In the genomic region with DNA sequence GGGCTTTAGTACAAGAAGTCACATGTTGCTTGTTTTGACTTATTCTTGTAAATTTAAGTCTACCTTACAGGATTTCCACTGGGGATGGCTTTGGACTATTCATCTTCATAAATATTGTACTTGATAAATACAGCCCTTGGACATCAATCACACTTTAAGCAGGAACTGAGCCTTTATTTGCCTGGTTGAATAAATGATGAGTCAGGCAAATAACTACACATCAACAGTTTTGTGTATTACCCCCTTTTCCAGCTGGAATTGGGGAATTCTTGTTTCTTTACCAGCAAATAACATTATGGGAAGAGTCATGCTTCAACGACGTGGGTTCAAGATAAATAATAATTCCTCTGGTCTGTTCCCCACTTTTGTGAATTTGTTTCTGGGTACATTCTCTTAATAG, we compare ENCODE assay signal across 20 cellular contexts.
A peak's percentile ranks its signal among the peaks of the same experiment; 100 is the strongest.
DNase-seq lines count a peak whose midpoint lies in the region; ATAC-seq, FAIRE-seq and TF ChIP-seq lines count a peak whose summit lies in the region.
"Had no signal": no experiment of that assay in that cellular context is flagged by ENCODE, and none has a peak within 500 bp of the region (broad histone marks: within the 10 kb centered on the region; RNA-seq: fewer than 3 reads in every experiment).

No MANE protein-coding gene starts in this region.

- H3K27ac ChIP-seq in HepG2 (ENCODE audit: extremely low read length, insufficient read depth, low read length), result no peak overlapping the region
- no peak overlapping the region for H3K27ac ChIP-seq in right lobe of liver
- no peak overlapping the region for H3K27ac ChIP-seq in dorsolateral prefrontal cortex

- TF ChIP-seq RAD21 in HepG2 (CRISPR knock-in tag; IDR thresholded peaks at IDR 0.05), result no peak

- no peaks in the 10 kb centered on the region for H3K4me1 ChIP-seq in HepG2 (ENCODE audit: insufficient read depth, low read length)
- H3K4me1 ChIP-seq in right lobe of liver, result no peaks in the 10 kb centered on the region
- H3K4me1 ChIP-seq: HAP-1 had no signal

- DNase-seq in HepG2 (ENCODE audit: low spot score), result no peak
- no peak for DNase-seq in right lobe of liver
- DNase-seq in NCI-H69 (lab: John Stamatoyannopoulos, UW), result peak; percentile 15
- DNase-seq in left kidney (ENCODE audit: low read depth, low spot score), result peak; percentile 22
- no peak for DNase-seq in NCI-H146 (lab: John Stamatoyannopoulos, UW)
- no peak for DNase-seq in dorsolateral prefrontal cortex
- DNase-seq: 8988T; C1 segment of cervical spinal cord; Calu3; CD4-positive, alpha-beta memory T cell; COR-L47; DMS153; DMS79 treated with DMSO at 0.1 percent for 48 hours; GF-D8; HFFc6 had no signal

- H3K4me3 ChIP-seq in HepG2 (replicated peaks in 1 of 3; ENCODE audit: insufficient read depth in 1 of 3, low read depth in 2 of 3, low read length in 3 of 3), result no peak overlapping the region
- H3K4me3 ChIP-seq in right lobe of liver, result no peak overlapping the region
- no peak overlapping the region for H3K4me3 ChIP-seq in dorsolateral prefrontal cortex
- H3K4me3 ChIP-seq: GM23338, HAP-1 had no signal

- ATAC-seq in HepG2 (no peak), right lobe of liver (no peak)
- ATAC-seq: GM23338 had no signal

- POLR2A ChIA-PET in HepG2 (lab: Yijun Ruan, JAX), result no interaction called here

- TF ChIP-seq CTCF in HepG2 (CRISPR knock-in tag; IDR thresholded peaks at IDR 0.05) (no peak), right lobe of liver (IDR thresholded peaks at IDR 0.05) (no peak), dorsolateral prefrontal cortex (IDR thresholded peaks at IDR 0.05 in 54 of 56, conservative IDR thresholded peaks at IDR 0.05 in 2 of 56; ENCODE audit: low read depth in 1 of 56, partially characterized antibody in 56 of 56) (no peak)

- H3K9ac ChIP-seq in HepG2 (ENCODE audit: insufficient read depth, low read depth, low read length), result no peak overlapping the region

- TF ChIP-seq EP300 in HepG2 (IDR thresholded peaks at IDR 0.05; ENCODE audit: low read depth in 2 of 2, low read length in 2 of 2) (no peak), HepG2 (CRISPR knock-in tag; IDR thresholded peaks at IDR 0.05; ENCODE audit: borderline replicate concordance) (no peak)

- WGBS in HepG2 (ENCODE audit: low lambda C conversion rate), result 2% methylated on average over 2 of the region's 2 CpGs
- WGBS in right lobe of liver (ENCODE audit: insufficient coverage, low coverage, low lambda C conversion rate, missing lambda C conversion rate), result 93% methylated on average over 2 of the region's 2 CpGs

- no peak overlapping the region for H3K4me2 ChIP-seq in HepG2 (ENCODE audit: low read depth, low read length)
- H3K4me2 ChIP-seq: GM23338 had no signal

- intact Hi-C loops in HepG2 (cut with micrococcal nuclease; ENCODE audit: unreplicated experiment), result no loop called here
- intact Hi-C loops in right lobe of liver (cut with DNase I), result no loop called here
- intact Hi-C loops in dorsolateral prefrontal cortex (cut with DNase I), result no loop called here

- TF ChIP-seq POLR2A in HepG2 (IDR thresholded peaks at IDR 0.05; ENCODE audit: insufficient read depth in 1 of 2, low read depth in 2 of 2, low read length in 2 of 2) (no peak), right lobe of liver (IDR thresholded peaks at IDR 0.05) (no peak)

- H2AFZ ChIP-seq in HepG2 (ENCODE audit: low read length), result no peak overlapping the region
- H2AFZ ChIP-seq: GM23338 had no signal

- CTCF ChIA-PET in HepG2 (lab: Yijun Ruan, JAX; ENCODE audit: low intra/inter-chr PET ratio, low total read pairs), result interaction anchor here (0.6 kb wide), 1 partner anchor 8 kb away, joined by 3 read pairs; no protein-coding TSS in a partner anchor

- no peak for FAIRE-seq in HepG2 (lab: Jason Lieb, UNC)
- FAIRE-seq: GM12891, GM18507, H54 had no signal

- in situ Hi-C loops in HepG2 (cut with HindIII; ENCODE audit: extremely low pct_ligation_motif_present, low pct_unique_long_range_greater_than_20kb), result no loop called here

- H3K79me2 ChIP-seq in HepG2 (ENCODE audit: insufficient read depth, low read length), result no peaks in the 10 kb centered on the region

- BruUV-seq in HepG2 (replicated peaks; lab: Mats Ljungman, UMichigan), result no TSS peak

- no peaks in the 10 kb centered on the region for H4K20me1 ChIP-seq in HepG2 (ENCODE audit: insufficient read depth, low read length)

- no peaks in the 10 kb centered on the region for H3K36me3 ChIP-seq in HepG2 (replicated peaks in 1 of 2; ENCODE audit: control insufficient read depth in 1 of 2, insufficient read depth in 2 of 2, low read length in 2 of 2)
- H3K36me3 ChIP-seq in right lobe of liver, result no peaks in the 10 kb centered on the region
- H3K36me3 ChIP-seq: HAP-1 had no signal

- H3K27me3 ChIP-seq in HepG2 (ENCODE audit: control insufficient read depth in 1 of 2, insufficient read depth in 2 of 2, low read length in 2 of 2), result no peaks in the 10 kb centered on the region
- no peaks in the 10 kb centered on the region for H3K27me3 ChIP-seq in right lobe of liver
- no peaks in the 10 kb centered on the region for H3K27me3 ChIP-seq in dorsolateral prefrontal cortex

- H3K9me3 ChIP-seq in HepG2 (ENCODE audit: low read length), result no peaks in the 10 kb centered on the region
- no peaks in the 10 kb centered on the region for H3K9me3 ChIP-seq in right lobe of liver
- H3K9me3 ChIP-seq: HAP-1 had no signal

TF ChIP-seq in HepG2, 621 proteins besides CTCF, POLR2A, EP300 and RAD21:
- TF ChIP-seq MAFF (IDR thresholded peaks at IDR 0.05; ENCODE audit: low read depth, low read length), result peak; percentile 90
- TF ChIP-seq SMAD1 (CRISPR knock-in tag; IDR thresholded peaks at IDR 0.05; ENCODE audit: borderline replicate concordance, low read depth), result no peak
- TF ChIP-seq MAFK (conservative IDR thresholded peaks at IDR 0.05 in 1 of 2, IDR thresholded peaks at IDR 0.05 in 1 of 2; ENCODE audit: low read length in 2 of 2), result peak; percentile 80 to 92
- no peak for TF ChIP-seq SRSF1 (optimal IDR thresholded peaks at IDR 0.05; ENCODE audit: low read depth, low read length)

Comparison
In these comparisons a context has a peak if more than half of its experiments do, and no peak if none do; other contexts are left out.
1. DNase-seq: peak in NCI-H69 (single experiment) and left kidney (single experiment); none in HepG2 (single experiment), right lobe of liver (0 of 3), NCI-H146 (single experiment) and dorsolateral prefrontal cortex (0 of 10).